In genomic region chr7:139696547-139696946, GRCh38 we compare ENCODE assay signal across 10 cellular contexts.
DNase-seq lines count a peak whose midpoint lies in the region; ATAC-seq and TF ChIP-seq lines count a peak whose summit lies in the region.
"Had no signal": no experiment of that assay in that cellular context is flagged by ENCODE, and none has a peak within 500 bp of the region (broad histone marks: within the 10 kb centered on the region; RNA-seq: fewer than 3 reads in every experiment).

No MANE protein-coding gene starts in this region.

- POLR2A ChIA-PET in activated CD4-positive, alpha-beta T cell treated with anti-CD3 and anti-CD28 coated beads for 36 hours (lab: Charles Lee) = no interaction called here
- POLR2A ChIA-PET in naive thymus-derived CD8-positive, alpha-beta T cell (lab: Charles Lee) = no interaction called here

- peak; percentile 59 for DNase-seq in activated CD4-positive, alpha-beta T cell treated with anti-CD3 and anti-CD28 coated beads for 36 hours
- no peak for DNase-seq in activated CD4-positive, alpha-beta T cell treated with anti-CD3 and anti-CD28 coated beads, Interleukin-2, amount 50 U/mL, for 48 hours
- peak; percentile 20 to 48 for DNase-seq in NOMO-1 (lab: John Stamatoyannopoulos, UW; ENCODE audit: unreplicated experiment in 2 of 2)
- DNase-seq in naive thymus-derived CD8-positive, alpha-beta T cell = peak in 2 of 10 donors; percentile 12 to 44
- no peak for DNase-seq in psoas muscle
- DNase-seq in posterior cingulate gyrus = no peak
- DNase-seq: PC-9 had no signal

- no peaks in the 10 kb centered on the region for H3K9me3 ChIP-seq in psoas muscle
- H3K9me3 ChIP-seq: colonic mucosa had no signal

- no peaks in the 10 kb centered on the region for H3K27me3 Mint-ChIP-seq in activated CD4-positive, alpha-beta T cell treated with anti-CD3 and anti-CD28 coated beads for 36 hours
- no peaks in the 10 kb centered on the region for H3K27me3 Mint-ChIP-seq in naive thymus-derived CD8-positive, alpha-beta T cell

- peak overlapping the region; percentile 80 for H3K27ac Mint-ChIP-seq in activated CD4-positive, alpha-beta T cell treated with anti-CD3 and anti-CD28 coated beads for 36 hours
- peak overlapping the region in 6 of 10 donors; percentile 28 to 84 (median 72) for H3K27ac Mint-ChIP-seq in naive thymus-derived CD8-positive, alpha-beta T cell

- peaks cover 5% of the 10 kb centered on the region for H3K36me3 Mint-ChIP-seq in activated CD4-positive, alpha-beta T cell treated with anti-CD3 and anti-CD28 coated beads for 36 hours (ENCODE audit: low read depth)
- H3K36me3 Mint-ChIP-seq in naive thymus-derived CD8-positive, alpha-beta T cell = peaks cover 0 to 25% (median 4%) of the 10 kb centered on the region in 3 donors

- peaks cover 36% of the 10 kb centered on the region for H3K4me1 Mint-ChIP-seq in activated CD4-positive, alpha-beta T cell treated with anti-CD3 and anti-CD28 coated beads for 36 hours
- peaks cover 19 to 52% (median 36%) of the 10 kb centered on the region in 4 donors for H3K4me1 Mint-ChIP-seq in naive thymus-derived CD8-positive, alpha-beta T cell

- H3K9me3 Mint-ChIP-seq in activated CD4-positive, alpha-beta T cell treated with anti-CD3 and anti-CD28 coated beads for 36 hours (ENCODE audit: low read depth) = no peaks in the 10 kb centered on the region
- H3K9me3 Mint-ChIP-seq in naive thymus-derived CD8-positive, alpha-beta T cell = no peaks in the 10 kb centered on the region

- TF ChIP-seq CTCF in psoas muscle (IDR thresholded peaks at IDR 0.05) = no peak

- no peak overlapping the region for H3K4me3 Mint-ChIP-seq in activated CD4-positive, alpha-beta T cell treated with anti-CD3 and anti-CD28 coated beads for 36 hours
- H3K4me3 Mint-ChIP-seq in naive thymus-derived CD8-positive, alpha-beta T cell = peak overlapping the region in 2 of 10 donors; percentile 8 to 29

- H3K4me1 ChIP-seq in psoas muscle = peaks cover 32% of the 10 kb centered on the region

- no peak overlapping the region for H3K4me3 ChIP-seq in psoas muscle
- H3K4me3 ChIP-seq: colonic mucosa, PC-9 had no signal

- ATAC-seq in activated CD4-positive, alpha-beta T cell treated with anti-CD3 and anti-CD28 coated beads for 36 hours = peak; percentile 94
- ATAC-seq in GM21529 (IDR thresholded peaks at IDR 0.05; ENCODE audit: unreplicated experiment) = peak; percentile 74
- ATAC-seq in naive thymus-derived CD8-positive, alpha-beta T cell = peak; percentile 67 to 94
- no peak for ATAC-seq in GM18505 (IDR thresholded peaks at IDR 0.05; ENCODE audit: unreplicated experiment)
- no peak for ATAC-seq in psoas muscle

- TF ChIP-seq POLR2A in GM18505 (IDR thresholded peaks at IDR 0.05; ENCODE audit: borderline replicate concordance, extremely low read depth, insufficient read depth, insufficient read length) = no peak

- peaks cover 0 to 7% of the 10 kb centered on the region in 2 donors for H3K36me3 ChIP-seq in psoas muscle (ENCODE audit: insufficient read depth in 1 of 2, low read depth in 1 of 2)
- H3K36me3 ChIP-seq: colonic mucosa had no signal

- 71 to 76% (median 74%) methylated on average over 3 of the region's 3 CpGs for WGBS in psoas muscle, 3 donors

- intact Hi-C loops in activated CD4-positive, alpha-beta T cell treated with anti-CD3 and anti-CD28 coated beads for 36 hours (cut with DNase I, micrococcal nuclease) = no loop called here
- intact Hi-C loops in psoas muscle (cut with DNase I) (no loop called here), posterior cingulate gyrus (cut with DNase I) (no loop called here)

- no peaks in the 10 kb centered on the region for H3K27me3 ChIP-seq in psoas muscle (ENCODE audit: insufficient read depth in 3 of 3, low read length in 2 of 3)
- H3K27me3 ChIP-seq: colonic mucosa had no signal

- H3K27ac ChIP-seq in psoas muscle = no peak overlapping the region
- H3K27ac ChIP-seq: colonic mucosa, PC-9 had no signal

- CTCF ChIA-PET in activated CD4-positive, alpha-beta T cell treated with anti-CD3 and anti-CD28 coated beads for 36 hours (lab: Charles Lee) = interaction anchor here (0.8 kb wide), 1 partner anchor 50 kb away, joined by 3 read pairs; no protein-coding TSS in a partner anchor

Comparison
In these comparisons a context has a peak if more than half of its experiments do, and no peak if none do; other contexts are left out.
1. DNase-seq: peak in activated CD4-positive, alpha-beta T cell treated with anti-CD3 and anti-CD28 coated beads for 36 hours (single experiment) and NOMO-1 (2 of 2); none in activated CD4-positive, alpha-beta T cell treated with anti-CD3 and anti-CD28 coated beads, Interleukin-2, amount 50 U/mL, for 48 hours (0 of 2), psoas muscle (0 of 2) and posterior cingulate gyrus (0 of 10).
2. ATAC-seq: peak in activated CD4-positive, alpha-beta T cell treated with anti-CD3 and anti-CD28 coated beads for 36 hours (single experiment), GM21529 (single experiment) and naive thymus-derived CD8-positive, alpha-beta T cell (2 of 2); none in GM18505 (single experiment) and psoas muscle (0 of 4).